8 cellular contexts compared by ENCODE assay signal in genomic region chr13:21603531-21604448, GRCh38.
A peak's percentile ranks its signal among the peaks of the same experiment; 100 is the strongest.
DNase-seq lines count a peak whose midpoint lies in the region; ATAC-seq and TF ChIP-seq lines count a peak whose summit lies in the region.

Gene MICU2, minus strand, starts transcription at chr13:21604170. Its CDS starts 22 bp downstream, at chr13:21604148.

- peak within 1 kb of the TSS; percentile 86 for H3K4me3 ChIP-seq in AG09309 (ENCODE audit: control insufficient read depth, low read depth, low read length)

- TF ChIP-seq CTCF in AG09309 (IDR thresholded peaks at IDR 0.05; ENCODE audit: control insufficient read depth, insufficient read depth, low read depth, low read length, missing control alignments): no peak

- peak; percentile 97 for ATAC-seq in GM19023 (IDR thresholded peaks at IDR 0.05; ENCODE audit: unreplicated experiment)
- peak; percentile 96 for ATAC-seq in HG03280 (IDR thresholded peaks at IDR 0.05; ENCODE audit: unreplicated experiment)

- DNase-seq in AG09309 (ENCODE audit: low read depth): peak; percentile 73
- peak; percentile 78 for DNase-seq in NCI-H446 treated with DMSO at 0.1 percent for 48 hours (lab: John Stamatoyannopoulos, UW)
- peak; percentile 95 for DNase-seq in activated CD4-positive, CD25-positive, alpha-beta regulatory T cell treated with anti-CD3 and anti-CD28 coated beads, Interleukin-2, amount 50 U/mL, for 72 hours
- peak; percentile 11 to 80 for DNase-seq in cerebellar nuclear complex (lab: John Stamatoyannopoulos, UW)
- DNase-seq in islet precursor cell: peak; percentile 98
- peak; percentile 89 to 93 (median 92) for DNase-seq in stimulated activated CD4-positive, alpha-beta T cell treated with anti-CD3 and anti-CD28 coated beads, Interleukin-12 subunit alpha, Interleukin-12 subunit beta, amount 100 ng/mL, for 48 hours (ENCODE audit: low read depth in 2 of 3, low spot score in 1 of 3)

Comparison
In these comparisons a context has a peak if more than half of its experiments do, and no peak if none do; other contexts are left out.
1. Peak in every context shown above with its lines: DNase-seq, ATAC-seq and H3K4me3 ChIP-seq.
2. DNase-seq: peak in every context shown above with its lines; median percentile 98 in islet precursor cell; 95 in activated CD4-positive, CD25-positive, alpha-beta regulatory T cell treated with anti-CD3 and anti-CD28 coated beads, Interleukin-2, amount 50 U/mL, for 72 hours; 92 in stimulated activated CD4-positive, alpha-beta T cell treated with anti-CD3 and anti-CD28 coated beads, Interleukin-12 subunit alpha, Interleukin-12 subunit beta, amount 100 ng/mL, for 48 hours; 78 in NCI-H446 treated with DMSO at 0.1 percent for 48 hours; 73 in AG09309; 46 in cerebellar nuclear complex.